Comparison of ENCODE assay signal across 18 cellular contexts in genomic region chr4:147525494-147526271, GRCh38. TPM values are rescaled to one million over a fixed set of nuclear protein-coding genes. Genes with fewer than 3 reads are reported as not detected.
"Had no signal": no experiment of that assay in that cellular context is flagged by ENCODE, and none has a peak within 500 bp of the region (broad histone marks: within the 10 kb centered on the region; RNA-seq: fewer than 3 reads in every experiment).

No MANE protein-coding gene starts in this region.

- H3K4me3 ChIP-seq: cardiac muscle cell, pancreas, spleen, testis, upper lobe of right lung had no signal

- ATAC-seq: foreskin keratinocyte; left lobe of liver; naive thymus-derived CD4-positive, alpha-beta T cell; pancreas; stimulated activated memory B cell treated with anti-CD40 and anti-IgM and Interleukin-4, amounts not matched to agents 10 μg/mL and 1 μg/mL and 100 μg/mL, for 72 hours; T-helper 17 cell; upper lobe of right lung had no signal

- FAIRE-seq: kidney, pancreas had no signal

- H3K36me3 ChIP-seq: cardiac muscle cell, pancreas, spleen, upper lobe of right lung, WERI-Rb-1 had no signal

- H3K4me1 ChIP-seq: foreskin keratinocyte, pancreas, spleen, testis, upper lobe of right lung had no signal

- H3K27ac ChIP-seq: cardiac muscle cell, foreskin keratinocyte, pancreas, spleen, testis, upper lobe of right lung, WERI-Rb-1 had no signal

- H3K27me3 ChIP-seq: cardiac muscle cell, dorsolateral prefrontal cortex, foreskin keratinocyte, pancreas, spleen, testis, upper lobe of right lung had no signal

- H3K9me3 ChIP-seq: pancreas, spleen, testis, upper lobe of right lung had no signal

- DNase-seq: activated CD4-positive, alpha-beta T cell treated with anti-CD3 and anti-CD28 coated beads, Interleukin-2, amount 50 U/mL, for 48 hours; activated T-cell treated with anti-CD3 and anti-CD28 coated beads for 4 hours; dorsolateral prefrontal cortex; foreskin keratinocyte; kidney; mammary epithelial cell; naive thymus-derived CD4-positive, alpha-beta T cell; pancreas; spleen; stimulated activated CD4-positive, alpha-beta T cell treated with anti-CD3 and anti-CD28 coated beads, Interleukin-4, amount 100 ng/mL, for 4 hours; T-helper 17 cell; testis; upper lobe of right lung had no signal

RNA-seq across cellular contexts. Expression of gene EDNRA, which starts 44.8 kb away (rescaled TPM):
- total RNA-seq: activated T-helper 1 cell treated with anti-CD3 and anti-CD28 coated beads, Interleukin-12 subunit alpha, Interleukin-12 subunit beta, Interleukin-2, Interleukin-4 antibody, amounts not matched to agents 30 ng/mL and 10 ng/mL and 1 ng/mL, durations not matched to agents 14 hours and 24 hours and 36 hours; naive thymus-derived CD4-positive, alpha-beta T cell; T-helper 17 cell had no signal
- polyA plus RNA-seq: naive thymus-derived CD4-positive, alpha-beta T cell had no signal
